ENCODE assay signal across 9 cellular contexts in genomic region chr18:55319517-55319905, GRCh38.
DNase-seq lines count a peak whose midpoint lies in the region; ATAC-seq, FAIRE-seq and TF ChIP-seq lines count a peak whose summit lies in the region.
"Had no signal": no experiment of that assay in that cellular context is flagged by ENCODE, and none has a peak within 500 bp of the region (broad histone marks: within the 10 kb centered on the region; RNA-seq: fewer than 3 reads in every experiment).

No MANE protein-coding gene starts in this region.

- no peaks in the 10 kb centered on the region for H3K9me2 ChIP-seq in Karpas-422 (replicated peaks; ENCODE audit: insufficient read depth, low read length)

- no peaks in the 10 kb centered on the region for H3K27me3 ChIP-seq in Karpas-422 (ENCODE audit: low read length)
- peaks cover 0 to 24% (median 6%) of the 10 kb centered on the region in 4 donors for H3K27me3 ChIP-seq in pancreas

- H3K4me3 ChIP-seq in Karpas-422 (ENCODE audit: low read length) (peak overlapping the region; percentile 70), pancreas (no peak overlapping the region)

- H3K27ac ChIP-seq in Karpas-422 (ENCODE audit: low read length) (peak overlapping the region; percentile 94), pancreas (no peak overlapping the region)

- peak overlapping the region; percentile 80 for H3K4me2 ChIP-seq in Karpas-422 (ENCODE audit: low read depth, low read length, poor library complexity, severe bottlenecking)

- no peak for TF ChIP-seq CTCF in pancreas (IDR thresholded peaks at IDR 0.05)

- CTCF ChIA-PET in HEK293T (lab: Yijun Ruan, JAX) = interaction anchor here (1.6 kb wide), 1 partner anchor 85 kb away, joined by 4 read pairs; no protein-coding TSS in a partner anchor

- WGBS in pancreas, 2 donors = 76 to 79% methylated on average over 3 of the region's 3 CpGs

- FAIRE-seq in pancreas (lab: Jason Lieb, UNC) = peak; percentile 53

- H3K9ac ChIP-seq in Karpas-422 (ENCODE audit: low read length) = peak overlapping the region; percentile 69

- no peak overlapping the region for H2AFZ ChIP-seq in Karpas-422 (ENCODE audit: low read length)

- POLR2A ChIA-PET in HEK293T (lab: Yijun Ruan, JAX) = no interaction called here

- no peaks in the 10 kb centered on the region for H3K9me3 ChIP-seq in Karpas-422 (ENCODE audit: low read length)
- no peaks in the 10 kb centered on the region for H3K9me3 ChIP-seq in pancreas

- H3K79me2 ChIP-seq in Karpas-422 (ENCODE audit: low read length) = peaks cover 77% of the 10 kb centered on the region

- no peak for ATAC-seq in pancreas
- no peak for ATAC-seq in HG03354 (IDR thresholded peaks at IDR 0.05; ENCODE audit: poor library complexity, severe bottlenecking, unreplicated experiment)

- no peaks in the 10 kb centered on the region for H4K20me1 ChIP-seq in Karpas-422 (ENCODE audit: insufficient read depth, low read depth, low read length)

- no peaks in the 10 kb centered on the region for H3K36me3 ChIP-seq in Karpas-422 (ENCODE audit: insufficient read depth, low read length)
- no peaks in the 10 kb centered on the region for H3K36me3 ChIP-seq in pancreas

- DNase-seq in AG20443 (ENCODE audit: low spot score) (peak; percentile 36), Karpas-422 (peak; percentile 54), dermis blood vessel endothelial cell (peak; percentile 53), pancreas (no peak), nucleus accumbens (lab: John Stamatoyannopoulos, UW) (no peak), HEK293T (ENCODE audit: extremely low spot score) (no peak)
- no peak for DNase-seq in activated naive CD4-positive, alpha-beta T cell (lab: John Stamatoyannopoulos, UW)
- DNase-seq: activated CD4-positive, alpha-beta memory T cell treated with anti-CD3 and anti-CD28 coated beads, Interleukin-2, amount 10 ng/mL, durations not matched to agents 7 days and 5 days had no signal

- intact Hi-C loops in pancreas (cut with DNase I) = no loop called here

- peaks cover 69% of the 10 kb centered on the region for H3K4me1 ChIP-seq in Karpas-422 (ENCODE audit: low read length)
- no peaks in the 10 kb centered on the region for H3K4me1 ChIP-seq in pancreas

TF ChIP-seq in HEK293T, 16 proteins besides CTCF, POLR2A, EP300 and RAD21:
- TF ChIP-seq BHLHE40 (IDR thresholded peaks at IDR 0.05; ENCODE audit: borderline replicate concordance) (no peak), ELF4 (IDR thresholded peaks at IDR 0.05) (no peak), PKNOX1 (IDR thresholded peaks at IDR 0.05) (no peak), CTBP1 (IDR thresholded peaks at IDR 0.05; ENCODE audit: borderline replicate concordance) (no peak), NFRKB (IDR thresholded peaks at IDR 0.05) (no peak), TARDBP (IDR thresholded peaks at IDR 0.05) (no peak), L3MBTL2 (conservative IDR thresholded peaks at IDR 0.05) (no peak), HDGF (IDR thresholded peaks at IDR 0.05; ENCODE audit: borderline replicate concordance) (no peak), FOXA1 (IDR thresholded peaks at IDR 0.05) (no peak), FOXM1 (IDR thresholded peaks at IDR 0.05; ENCODE audit: borderline replicate concordance) (no peak), SUZ12 (IDR thresholded peaks at IDR 0.05) (no peak), LEF1 (IDR thresholded peaks at IDR 0.05; ENCODE audit: borderline replicate concordance) (no peak), SP1 (IDR thresholded peaks at IDR 0.05) (no peak), ARNT (IDR thresholded peaks at IDR 0.05) (no peak), ZNF384 (IDR thresholded peaks at IDR 0.05) (no peak), FOXK2 (IDR thresholded peaks at IDR 0.05) (no peak)

Comparison
In these comparisons a context has a peak if more than half of its experiments do, and no peak if none do; other contexts are left out.
1. DNase-seq: peak in AG20443 (single experiment), Karpas-422 (single experiment) and dermis blood vessel endothelial cell (single experiment); none in pancreas (0 of 6), activated naive CD4-positive, alpha-beta T cell (0 of 4), nucleus accumbens (0 of 56) and HEK293T (single experiment).